ENCODE assay signal across 8 cellular contexts in genomic region chr1:230641900-230642262, GRCh38. TPM values are rescaled to one million over a fixed set of nuclear protein-coding genes. Genes with fewer than 3 reads are reported as not detected.
DNase-seq lines count a peak whose midpoint lies in the region; ATAC-seq and TF ChIP-seq lines count a peak whose summit lies in the region.

No MANE protein-coding gene starts in this region.

- DNase-seq in HL-60 (ENCODE audit: low read depth in 1 of 2, low spot score in 1 of 2) (no peak), choroid plexus epithelial cell (ENCODE audit: low read depth) (no peak), NCI-H2227 treated with DMSO at 0.1 percent for 48 hours (lab: John Stamatoyannopoulos, UW) (no peak), NCI-H2171 treated with DMSO at 0.1 percent for 48 hours (lab: John Stamatoyannopoulos, UW) (no peak), aorta (no peak)
- no peak for DNase-seq in activated CD8-positive, alpha-beta memory T cell treated with anti-CD3 and anti-CD28 coated beads, Interleukin-2, amount 50 U/mL, for 48 hours

- H3K9me3 ChIP-seq in aorta (ENCODE audit: control insufficient read depth, low read length): no peaks in the 10 kb centered on the region

- H3K36me3 ChIP-seq in aorta (ENCODE audit: control insufficient read depth in 1 of 2, insufficient read depth in 2 of 2, low read length in 1 of 2): no peaks in the 10 kb centered on the region

- H3K27me3 Mint-ChIP-seq in nephron (ENCODE audit: low read depth): peaks cover 11% of the 10 kb centered on the region

- H3K4me1 Mint-ChIP-seq in nephron: peaks cover 31% of the 10 kb centered on the region

- TF ChIP-seq POLR2A in GM18505 (IDR thresholded peaks at IDR 0.05; ENCODE audit: borderline replicate concordance, extremely low read depth, insufficient read depth, insufficient read length): no peak

- peak overlapping the region; percentile 49 to 89 (median 76) for H3K27ac Mint-ChIP-seq in nephron

- H3K27ac ChIP-seq in HL-60 (replicated peaks) (no peak overlapping the region), aorta (ENCODE audit: low read depth in 1 of 2, low read length in 2 of 2) (no peak overlapping the region)

- 10 to 12% methylated on average over 18 of the region's 18 CpGs for WGBS in aorta, 2 donors

- no peak for TF ChIP-seq CTCF in HL-60 (IDR thresholded peaks at IDR 0.05; ENCODE audit: insufficient read depth, low read length)
- TF ChIP-seq CTCF in choroid plexus epithelial cell (conservative IDR thresholded peaks at IDR 0.05; ENCODE audit: low read depth, low read length): no peak
- no peak for TF ChIP-seq CTCF in nephron (IDR thresholded peaks at IDR 0.05; ENCODE audit: unreplicated experiment in 3 of 3)

- peaks cover 7% of the 10 kb centered on the region for H3K36me3 Mint-ChIP-seq in nephron (ENCODE audit: low read depth)

- intact Hi-C loops in aorta (cut with DNase I): loop anchor here in 1 of 2 donors (2.0 kb wide), 1 partner anchor 131 kb away; no protein-coding TSS in a partner anchor

- ATAC-seq in GM18505 (IDR thresholded peaks at IDR 0.05; ENCODE audit: unreplicated experiment): peak; percentile 4
- no peak for ATAC-seq in aorta (ENCODE audit: low FRiP score)

- H3K27me3 ChIP-seq in HL-60 (ENCODE audit: insufficient read depth, poor library complexity, severe bottlenecking) (no peaks in the 10 kb centered on the region), aorta (ENCODE audit: control insufficient read depth in 1 of 2, insufficient read depth in 2 of 2, low read length in 1 of 2) (no peaks in the 10 kb centered on the region)

- H3K4me3 ChIP-seq in HL-60 (replicated peaks; ENCODE audit: insufficient read depth, low read length) (peak overlapping the region; percentile 77), choroid plexus epithelial cell (ENCODE audit: low read depth, low read length) (peak overlapping the region; percentile 93), aorta (ENCODE audit: low read length in 2 of 2) (no peak overlapping the region)

- H3K4me1 ChIP-seq in aorta (ENCODE audit: control insufficient read depth in 1 of 2, insufficient read depth in 2 of 2, low read length in 2 of 2): peaks cover 0 to 7% of the 10 kb centered on the region in 2 donors

- no peaks in the 10 kb centered on the region for H3K9me3 Mint-ChIP-seq in nephron

- H3K4me3 Mint-ChIP-seq in nephron: peak overlapping the region; percentile 96 to 97 (median 97)

RNA-seq across cellular contexts. Expression of gene COG2, which starts 0.4 kb away (rescaled TPM):
- 10 to 100 TPM; 18.1 to 23.1 TPM for total RNA-seq in aorta
- 10 to 100 TPM in 1 of 2 donors, 1 to 10 TPM in 1; 6.4 to 14.0 TPM for polyA plus RNA-seq in aorta

Comparison
In these comparisons a context has a peak if more than half of its experiments do, and no peak if none do; other contexts are left out.
1. H3K4me3 ChIP-seq: peak in HL-60 (single experiment) and choroid plexus epithelial cell (single experiment); none in aorta (0 of 2).